Comparison of ENCODE assay signal across 8 cellular contexts in the genomic region with DNA sequence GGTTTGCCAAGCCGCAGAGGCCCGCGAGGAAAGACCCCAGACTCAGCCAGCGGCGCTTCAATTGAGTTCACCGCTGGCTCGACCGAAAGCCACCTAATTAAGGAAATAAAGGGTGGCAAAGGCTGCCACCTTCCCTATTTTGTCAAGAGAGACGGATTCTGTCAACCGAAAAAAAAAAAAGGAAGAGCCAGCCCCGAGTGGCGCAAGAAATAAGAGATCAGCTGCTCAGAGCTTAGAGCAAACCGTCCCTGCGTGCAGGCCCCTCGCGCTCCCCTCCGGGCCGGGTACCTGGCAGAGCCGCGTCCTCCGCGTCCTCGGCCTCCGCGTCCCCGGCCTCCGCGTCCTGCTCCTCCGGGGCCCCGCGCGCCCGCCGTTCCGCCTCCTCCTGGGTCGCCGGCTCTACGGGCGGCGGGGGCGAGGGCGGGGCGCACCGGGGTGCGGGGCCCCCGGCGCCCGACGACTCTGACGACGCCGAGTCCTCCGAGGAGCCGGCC. TPM values are rescaled to one million over a fixed set of nuclear protein-coding genes. Genes with fewer than 3 reads are reported as not detected.
DNase-seq lines count a peak whose midpoint lies in the region; ATAC-seq and TF ChIP-seq lines count a peak whose summit lies in the region.

No MANE protein-coding gene starts in this region.

- TF ChIP-seq POLR2A in testis (IDR thresholded peaks at IDR 0.05), result no peak

- WGBS in mammary epithelial cell (ENCODE audit: low coverage, missing lambda C conversion rate), result 0% methylated on average over 9 of the region's 54 CpGs
- 2% methylated on average over 26 to 28 of the region's 54 CpGs for WGBS in testis, 2 donors

- H3K9ac ChIP-seq in mammary epithelial cell (ENCODE audit: insufficient read depth, low read length), result peak overlapping the region; percentile 71

- H3K27ac ChIP-seq in mammary epithelial cell (ENCODE audit: insufficient read depth, low read depth, low read length) (peak overlapping the region; percentile 48), left lung (peak overlapping the region; percentile 84 to 95), testis (peak overlapping the region in 1 of 2 donors; percentile 88)

- H4K20me1 ChIP-seq in mammary epithelial cell (ENCODE audit: insufficient read depth, low read length), result no peaks in the 10 kb centered on the region

- intact Hi-C loops in mammary epithelial cell (cut with micrococcal nuclease) (loop anchor here (1.0 to 5.0 kb wide), 4 partner anchors 29 to 100 kb away; a partner anchor contains a TSS), left lung (cut with DNase I) (no loop called here), testis (cut with DNase I; ENCODE audit: low total_unique reads) (no loop called here)

- H2AFZ ChIP-seq in mammary epithelial cell (ENCODE audit: low read depth, low read length), result peak overlapping the region; percentile 95

- BruUV-seq in mammary epithelial cell (replicated peaks; lab: Mats Ljungman, UMichigan), result no TSS peak

- DNase-seq in AML-193 (lab: John Stamatoyannopoulos, UW) (peak; percentile 81 to 82), NOMO-1 treated with DMSO at 0.1 percent for 48 hours (lab: John Stamatoyannopoulos, UW; ENCODE audit: unreplicated experiment) (peak; percentile 90), mammary epithelial cell (no peak), left lung (peak in 1 of 2 donors; percentile 53), testis (peak; percentile 35)
- DNase-seq in activated effector memory CD4-positive, alpha-beta T cell treated with anti-CD3 and anti-CD28 coated beads, Interleukin-2, amount 50 U/mL, for 16 hours, result no peak

- H3K9me3 ChIP-seq in mammary epithelial cell (replicated peaks; ENCODE audit: insufficient read depth, low read length) (no peaks in the 10 kb centered on the region), left lung (no peaks in the 10 kb centered on the region), testis (no peaks in the 10 kb centered on the region)

- H3K4me1 ChIP-seq in mammary epithelial cell (ENCODE audit: insufficient read depth, low read length) (peaks cover 13% of the 10 kb centered on the region), left lung (peaks cover 15 to 32% of the 10 kb centered on the region in 2 donors), testis (peaks cover 11% of the 10 kb centered on the region)

- H3K79me2 ChIP-seq in mammary epithelial cell (ENCODE audit: insufficient read depth, low read length), result peaks cover 42% of the 10 kb centered on the region

- dilution Hi-C loops in mammary epithelial cell (cut with HindIII; ENCODE audit: low sequenced_read_pairs), result loop anchor here (10.0 kb wide), 1 partner anchor 103 kb away; no protein-coding TSS in a partner anchor

- no peaks in the 10 kb centered on the region for H3K36me3 ChIP-seq in mammary epithelial cell (ENCODE audit: insufficient read depth, low read length)
- H3K36me3 ChIP-seq in left lung, result no peaks in the 10 kb centered on the region
- no peaks in the 10 kb centered on the region for H3K36me3 ChIP-seq in testis (ENCODE audit: low read depth, missing control alignments)

- CTCF ChIA-PET in mammary epithelial cell (lab: Charles Lee; ENCODE audit: low non-redundant PET), result no interaction called here

- ATAC-seq in GM18870 (IDR thresholded peaks at IDR 0.05; ENCODE audit: unreplicated experiment), result peak; percentile 22
- peak; percentile 18 for ATAC-seq in HG03097 (IDR thresholded peaks at IDR 0.05; ENCODE audit: low FRiP score, unreplicated experiment)
- ATAC-seq in left lung, result peak; percentile 23

- H3K27me3 ChIP-seq in mammary epithelial cell (ENCODE audit: insufficient read depth, low read length), result no peaks in the 10 kb centered on the region
- H3K27me3 ChIP-seq in left lung, result peaks cover 0 to 23% of the 10 kb centered on the region in 2 donors
- H3K27me3 ChIP-seq in testis, result no peaks in the 10 kb centered on the region

- peak overlapping the region; percentile 99 for H3K4me2 ChIP-seq in mammary epithelial cell (ENCODE audit: insufficient read depth, low read depth, low read length)

- H3K4me3 ChIP-seq in mammary epithelial cell (replicated peaks in 1 of 3; ENCODE audit: insufficient read depth in 1 of 3, low read depth in 2 of 3, low read length in 3 of 3), result peak overlapping the region; percentile 66 to 83 (median 69)
- H3K4me3 ChIP-seq in left lung, result peak overlapping the region; percentile 91 to 96
- H3K4me3 ChIP-seq in testis, result peak overlapping the region; percentile 80 to 95

- TF ChIP-seq CTCF in mammary epithelial cell (conservative IDR thresholded peaks at IDR 0.05 in 1 of 2, IDR thresholded peaks at IDR 0.05 in 1 of 2; ENCODE audit: extremely low read depth in 1 of 2, insufficient read depth in 1 of 2, low read depth in 1 of 2, low read length in 2 of 2) (no peak), left lung (IDR thresholded peaks at IDR 0.05) (no peak), testis (IDR thresholded peaks at IDR 0.05) (no peak)

- in situ Hi-C loops in mammary epithelial cell (cut with MboI; ENCODE audit: low sequenced_read_pairs in 2 of 2), result no loop called here

RNA-seq across cellular contexts. Expression of a gene that starts 1.0 kb away (rescaled TPM):
- 10 to 100 TPM; 11.4 to 12.0 TPM for total RNA-seq in mammary epithelial cell
- 3.4 TPM for polyA plus RNA-seq in mammary epithelial cell
- 12.5 TPM for polyA minus RNA-seq in mammary epithelial cell
- 1 to 10 TPM; 7.1 to 7.4 TPM for total RNA-seq in left lung
- 1 to 10 TPM; 3.7 to 4.1 TPM for total RNA-seq in testis
- 3.2 TPM for polyA plus RNA-seq in testis (ENCODE audit: insufficient read depth, low read depth, low replicate concordance)

Comparison
In these comparisons a context has a peak if more than half of its experiments do, and no peak if none do; other contexts are left out.
1. DNase-seq: peak in AML-193 (2 of 2), NOMO-1 treated with DMSO at 0.1 percent for 48 hours (single experiment) and testis (single experiment); none in mammary epithelial cell (single experiment) and activated effector memory CD4-positive, alpha-beta T cell treated with anti-CD3 and anti-CD28 coated beads, Interleukin-2, amount 50 U/mL, for 16 hours (single experiment).
2. Peak in every context shown above with its lines, with median percentiles within 50 percentile points of each other: ATAC-seq and H3K4me3 ChIP-seq.